Comparison of ENCODE assay signal across 12 cellular contexts in the genomic region with DNA sequence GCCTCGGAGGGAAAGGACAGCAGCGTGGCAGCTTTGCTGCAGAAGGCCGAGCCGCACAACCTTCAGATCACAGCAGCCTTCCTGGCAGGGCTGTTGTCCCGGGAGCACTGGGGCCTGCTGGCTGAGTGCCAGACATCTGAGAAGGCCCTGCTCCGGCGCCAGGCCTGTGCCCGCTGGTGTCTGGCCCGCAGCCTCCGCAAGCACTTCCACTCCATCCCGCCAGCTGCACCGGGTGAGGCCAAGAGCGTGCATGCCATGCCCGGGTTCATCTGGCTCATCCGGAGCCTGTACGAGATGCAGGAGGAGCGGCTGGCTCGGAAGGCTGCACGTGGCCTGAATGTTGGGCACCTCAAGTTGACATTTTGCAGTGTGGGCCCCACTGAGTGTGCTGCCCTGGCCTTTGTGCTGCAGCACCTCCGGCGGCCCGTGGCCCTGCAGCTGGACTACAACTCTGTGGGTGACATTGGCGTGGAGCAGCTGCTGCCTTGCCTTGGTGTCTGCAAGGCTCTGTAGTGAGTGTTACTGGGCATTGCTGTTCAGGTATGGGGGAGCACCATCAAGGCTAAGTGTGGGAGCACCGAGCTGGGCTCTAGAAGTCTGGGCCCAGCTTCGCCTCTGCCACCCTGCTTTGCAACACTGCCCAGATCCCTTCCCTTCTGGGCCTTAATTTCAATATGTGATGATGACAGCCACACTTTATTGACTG. TPM values are rescaled to one million over a fixed set of nuclear protein-coding genes. Genes with fewer than 3 reads are reported as not detected.
DNase-seq lines count a peak whose midpoint lies in the region; ATAC-seq, FAIRE-seq and TF ChIP-seq lines count a peak whose summit lies in the region.
"Had no signal": no experiment of that assay in that cellular context is flagged by ENCODE, and none has a peak within 500 bp of the region (broad histone marks: within the 10 kb centered on the region; RNA-seq: fewer than 3 reads in every experiment).

No MANE protein-coding gene starts in this region.

- H3K27me3 ChIP-seq in BLaER1 treated with 17β-estradiol and CSF1 and Interleukin-3, amounts not matched to agents 10 nM and 100 nM, result no peaks in the 10 kb centered on the region

- peaks cover 0 to 57% (median 0%) of the 10 kb centered on the region in 11 experiments; a peak in 8 of 22 replicates for H3K36me3 ChIP-seq in BLaER1 treated with 17β-estradiol and CSF1 and Interleukin-3, amounts not matched to agents 10 nM and 100 nM

- no peaks in the 10 kb centered on the region for H3K9me3 ChIP-seq in BLaER1 treated with 17β-estradiol and CSF1 and Interleukin-3, amounts not matched to agents 10 nM and 100 nM (replicated peaks in 1 of 11)

- DNase-seq in NCI-H2171 (lab: John Stamatoyannopoulos, UW) (peak; percentile 74), dermis blood vessel endothelial cell (peak; percentile 40), nucleus accumbens (lab: John Stamatoyannopoulos, UW) (peak in 53 of 56 donors; percentile 14 to 87 (median 65)), GOT3 (lab: John Stamatoyannopoulos, UW) (no peak), OCI-M1 (lab: John Stamatoyannopoulos, UW) (no peak), GM12891 (ENCODE audit: insufficient read length, low spot score) (no peak)
- DNase-seq: effector memory CD8-positive, alpha-beta T cell; stimulated activated CD4-positive, alpha-beta T cell treated with anti-CD3 and anti-CD28 coated beads, Interleukin-1b, Interleukin-23, amount 100 ng/mL, for 48 hours had no signal

- H3K27ac ChIP-seq in BLaER1 treated with 17β-estradiol and CSF1 and Interleukin-3, amounts not matched to agents 10 nM and 100 nM, result peak overlapping the region in 6 of 11 experiments; percentile 12 to 66 (median 33); a peak in 6 of 22 replicates

- no peak for ATAC-seq in GM18909 (IDR thresholded peaks at IDR 0.05; ENCODE audit: poor library complexity, unreplicated experiment)
- ATAC-seq: effector memory CD8-positive, alpha-beta T cell had no signal

- H3K4me3 ChIP-seq in BLaER1 treated with 17β-estradiol and CSF1 and Interleukin-3, amounts not matched to agents 10 nM and 100 nM, result no peak overlapping the region

- H3K4me2 ChIP-seq in BLaER1 treated with 17β-estradiol and CSF1 and Interleukin-3, amounts not matched to agents 10 nM and 100 nM, result peak overlapping the region in 8 of 11 experiments; percentile 38 to 95 (median 66); a peak in 15 of 22 replicates

- H3K4me1 ChIP-seq in BLaER1 treated with 17β-estradiol and CSF1 and Interleukin-3, amounts not matched to agents 10 nM and 100 nM, result peaks cover 20 to 92% (median 75%) of the 10 kb centered on the region in 10 experiments

- H4K20me1 ChIP-seq in BLaER1 treated with 17β-estradiol and CSF1 and Interleukin-3, amounts not matched to agents 10 nM and 100 nM, result peaks cover 0 to 12% (median 0%) of the 10 kb centered on the region in 11 experiments; a peak in 1 of 22 replicates

- no peak for TF ChIP-seq POLR2A in GM12891 (IDR thresholded peaks at IDR 0.05; ENCODE audit: low read depth, low read length)

- no peak for FAIRE-seq in GM12891 (lab: Jason Lieb, UNC)
- FAIRE-seq: H54 had no signal

- H3K9ac ChIP-seq in BLaER1 treated with 17β-estradiol and CSF1 and Interleukin-3, amounts not matched to agents 10 nM and 100 nM, result no peak overlapping the region

TF ChIP-seq in GM12891, 5 proteins besides CTCF, POLR2A, EP300 and RAD21:
- TF ChIP-seq POU2F2 (IDR thresholded peaks at IDR 0.05; ENCODE audit: low read depth, low read length), result no peak

RNA-seq across cellular contexts. Expression of a gene that starts 18.6 kb away (rescaled TPM):
- total RNA-seq in dermis blood vessel endothelial cell, result 0.51 and 1.6 TPM in 2 replicates
- 9.7 TPM for polyA plus RNA-seq in GM12891 (2012; ENCODE audit: low read depth, missing spikeins)
- total RNA-seq: HT-29 had no signal

RNA-seq across cellular contexts. Expression of a gene that starts 29.9 kb away (rescaled TPM):
- 37.5 and 59.1 TPM in 2 replicates for total RNA-seq in dermis blood vessel endothelial cell
- 57.1 TPM for polyA plus RNA-seq in GM12891 (2012; ENCODE audit: low read depth, missing spikeins)

RNA-seq across cellular contexts. Expression of a gene that starts 30.9 kb away (rescaled TPM):
- 0.34 and 0.70 TPM in 2 replicates for total RNA-seq in dermis blood vessel endothelial cell
- 16.6 TPM for polyA plus RNA-seq in GM12891 (2012; ENCODE audit: low read depth, missing spikeins)

Comparison
In these comparisons a context has a peak if more than half of its experiments do, and no peak if none do; other contexts are left out.
1. DNase-seq: peak in NCI-H2171 (single experiment), dermis blood vessel endothelial cell (single experiment) and nucleus accumbens (53 of 56); none in GOT3 (single experiment), OCI-M1 (single experiment) and GM12891 (single experiment).